ENCODE assay signal across 8 cellular contexts in genomic region chr2:118310016-118310877, GRCh38.
DNase-seq lines count a peak whose midpoint lies in the region; ATAC-seq, FAIRE-seq and TF ChIP-seq lines count a peak whose summit lies in the region.

No MANE protein-coding gene starts in this region.

- H2AK5ac ChIP-seq in IMR-90 (ENCODE audit: low read depth, low read length): no peak overlapping the region

- TF ChIP-seq POLR2A in IMR-90 (IDR thresholded peaks at IDR 0.05; ENCODE audit: low read depth, low read length): no peak

- peak overlapping the region; percentile 24; the same call in 1 of the 2 replicates for H4K91ac ChIP-seq in IMR-90 (ENCODE audit: insufficient read depth, low read depth, low read length)

- intact Hi-C loops in IMR-90 (cut with micrococcal nuclease): no loop called here

- H3K79me1 ChIP-seq in IMR-90 (ENCODE audit: low read depth in 1 of 2, low read length in 2 of 2): no peaks in the 10 kb centered on the region

- dilution Hi-C loops in IMR-90 (cut with HindIII; ENCODE audit: low sequenced_read_pairs, unreplicated experiment): no loop called here

- in situ Hi-C loops in IMR-90 (cut with MboI; ENCODE audit: low sequenced_read_pairs): no loop called here

- H3K18ac ChIP-seq in IMR-90 (ENCODE audit: low read depth, low read length): no peak overlapping the region; the same call in 1 of the 2 replicates

- no peak overlapping the region for H2AK9ac ChIP-seq in IMR-90 (replicated peaks; ENCODE audit: low read depth, low read length, poor library complexity)

- H2BK15ac ChIP-seq in IMR-90 (ENCODE audit: low read depth, low read length): no peak overlapping the region

- DNase-seq in AG10803 (ENCODE audit: low read depth) (peak; percentile 68), GM19239 (ENCODE audit: insufficient read length, low spot score) (peak; percentile 13), IMR-90 (peak; percentile 8), epithelial cell of esophagus (ENCODE audit: low read depth) (peak; percentile 60), myocyte (ENCODE audit: low read depth) (peak; percentile 45), COR-L47 (lab: John Stamatoyannopoulos, UW) (no peak)
- peak; percentile 23 to 30 (median 29) for DNase-seq in activated CD8-positive, alpha-beta memory T cell treated with anti-CD3 and anti-CD28 coated beads for 48 hours (ENCODE audit: low read depth in 2 of 3, low spot score in 2 of 3)
- DNase-seq in stimulated activated CD8-positive, alpha-beta memory T cell treated with anti-CD3 and anti-CD28 coated beads, Interleukin-7, amount 100 ng/mL, for 4 hours (ENCODE audit: low read depth in 2 of 2): peak; percentile 11 to 32

- H3K9me1 ChIP-seq in IMR-90 (ENCODE audit: insufficient read depth, low read length): no peaks in the 10 kb centered on the region

- POLR2A ChIA-PET in IMR-90 (lab: Charles Lee; ENCODE audit: unreplicated experiment): interaction anchor here (0.7 kb wide), 1 partner anchor 374 kb away, joined by 3 read pairs; no protein-coding TSS in a partner anchor

- peak overlapping the region; percentile 83 for H2AFZ ChIP-seq in IMR-90 (replicated peaks; ENCODE audit: low read length, poor library complexity)

- peak overlapping the region; percentile 74 to 82 for H4K8ac ChIP-seq in IMR-90 (ENCODE audit: low read depth in 2 of 2, low read length in 2 of 2)

- CTCF ChIA-PET in IMR-90 (lab: Yijun Ruan, JAX): no interaction called here

- BruUV-seq in IMR-90 (replicated peaks; lab: Mats Ljungman, UMichigan): no TSS peak

- H3K27ac ChIP-seq in IMR-90 (ENCODE audit: insufficient read depth, low read length): no peak overlapping the region

- peak overlapping the region; percentile 94 for H3K4me2 ChIP-seq in IMR-90 (ENCODE audit: low read depth, low read length)

- no peak overlapping the region for H2BK20ac ChIP-seq in IMR-90 (ENCODE audit: low read depth, low read length)

- no peak for FAIRE-seq in GM19239 (lab: Jason Lieb, UNC)

- no peak for TF ChIP-seq CTCF in AG10803 (conservative IDR thresholded peaks at IDR 0.05; ENCODE audit: low read length)
- no peak for TF ChIP-seq CTCF in IMR-90 (conservative IDR thresholded peaks at IDR 0.05; ENCODE audit: low read depth, low read length)
- no peak for TF ChIP-seq CTCF in epithelial cell of esophagus (IDR thresholded peaks at IDR 0.05; ENCODE audit: insufficient read depth, low read depth, low read length, missing control alignments)

- no peak overlapping the region for H3K4ac ChIP-seq in IMR-90 (ENCODE audit: low read depth, low read length)

- no peak overlapping the region for H2BK5ac ChIP-seq in IMR-90 (ENCODE audit: low read depth, low read length, poor library complexity, severe bottlenecking)

- no peak overlapping the region for H3K14ac ChIP-seq in IMR-90 (replicated peaks; ENCODE audit: low read depth, low read length)

- H3K4me1 ChIP-seq in IMR-90 (ENCODE audit: control insufficient read depth, insufficient read depth, low read length): no peaks in the 10 kb centered on the region

- ATAC-seq in IMR-90 (ENCODE audit: low read depth): peak; percentile 74

- H4K20me1 ChIP-seq in IMR-90 (ENCODE audit: insufficient read depth, low read length): no peaks in the 10 kb centered on the region

- no peak for TF ChIP-seq RAD21 in IMR-90 (IDR thresholded peaks at IDR 0.05; ENCODE audit: low read length)

- H3K9me3 ChIP-seq in IMR-90 (ENCODE audit: control insufficient read depth, insufficient read depth, low read length): no peaks in the 10 kb centered on the region

- no peak overlapping the region for H2BK120ac ChIP-seq in IMR-90 (ENCODE audit: low read depth, low read length)

- 2% methylated on average over 9 of the region's 57 CpGs; no CpG with 5 or more reads in 1 of the 2 experiments for WGBS in IMR-90 (ENCODE audit: extremely low coverage in 2 of 2, insufficient read length in 1 of 2), 2 experiments

- no peak overlapping the region for H3K23ac ChIP-seq in IMR-90 (ENCODE audit: low read depth, low read length)

- H4K5ac ChIP-seq in IMR-90 (ENCODE audit: low read depth, low read length): peak overlapping the region; percentile 69; the same call in 1 of the 2 replicates

- peak overlapping the region; percentile 64 for H3K4me3 ChIP-seq in AG10803 (ENCODE audit: low read length)
- H3K4me3 ChIP-seq in IMR-90 (ENCODE audit: insufficient read depth, low read depth, low read length): peak overlapping the region; percentile 42
- peak overlapping the region; percentile 57 for H3K4me3 ChIP-seq in epithelial cell of esophagus (ENCODE audit: low read length)

- no peaks in the 10 kb centered on the region for H3K36me3 ChIP-seq in IMR-90 (ENCODE audit: control insufficient read depth, insufficient read depth, low read length)

- H3K9ac ChIP-seq in IMR-90 (ENCODE audit: low read depth, low read length): peak overlapping the region; percentile 15; the same call in 1 of the 2 replicates

- no peak overlapping the region for H3K56ac ChIP-seq in IMR-90 (ENCODE audit: extremely low read depth, insufficient read depth, low read length)

- H3K27me3 ChIP-seq in IMR-90 (ENCODE audit: control insufficient read depth, insufficient read depth, low read length): peaks cover 3% of the 10 kb centered on the region; the same call in 1 of the 2 replicates

TF ChIP-seq in IMR-90, 13 proteins besides CTCF, POLR2A, EP300 and RAD21:
- TF ChIP-seq SMC3 (IDR thresholded peaks at IDR 0.05; ENCODE audit: low read depth, low read length) (no peak), FOS (IDR thresholded peaks at IDR 0.05; ENCODE audit: low read depth, low read length) (no peak), RFX5 (IDR thresholded peaks at IDR 0.05; ENCODE audit: low read depth, low read length) (no peak), USF2 (IDR thresholded peaks at IDR 0.05; ENCODE audit: low read depth, low read length) (no peak)
